In the genomic region with DNA sequence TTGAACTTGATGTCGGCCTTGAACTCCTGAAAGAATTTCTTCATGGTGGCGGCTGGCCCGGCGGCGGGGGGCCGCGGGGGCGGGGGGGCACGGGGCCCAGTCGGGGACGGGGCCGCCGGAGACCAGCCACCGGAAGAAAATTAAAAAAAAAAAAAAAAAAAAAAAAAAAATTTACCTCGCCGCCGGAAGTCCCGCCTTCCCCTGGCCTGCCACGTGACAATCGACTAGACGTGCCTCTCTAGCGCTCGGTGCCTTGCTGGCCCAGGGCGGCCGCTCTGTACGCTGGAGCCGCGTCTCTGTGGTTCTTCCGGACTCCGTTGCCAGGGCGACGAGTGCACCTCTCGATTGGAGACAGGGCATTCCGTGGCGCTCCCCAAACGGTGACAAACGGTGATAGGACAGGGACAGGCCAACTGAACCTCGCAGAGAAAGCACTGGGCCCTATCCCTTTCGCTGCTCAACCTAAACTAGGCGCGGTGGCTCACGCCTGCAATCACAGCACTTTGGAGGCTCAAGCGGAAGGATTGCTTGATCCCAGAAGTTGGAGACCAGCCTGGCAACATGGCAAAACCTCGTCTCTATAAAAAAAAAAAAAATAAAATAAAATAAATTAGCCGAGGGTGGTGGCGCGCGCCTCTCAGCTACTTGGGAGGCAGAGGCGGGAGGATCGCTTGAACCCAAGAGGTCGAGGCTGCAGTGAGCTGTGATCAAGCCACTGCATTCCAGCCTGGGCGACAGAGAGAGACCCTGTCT, we compare ENCODE assay signal across 8 cellular contexts. TPM values are rescaled to one million over a fixed set of nuclear protein-coding genes. Genes with fewer than 3 reads are reported as not detected.
A peak's percentile ranks its signal among the peaks of the same experiment; 100 is the strongest.
DNase-seq lines count a peak whose midpoint lies in the region; ATAC-seq, FAIRE-seq and TF ChIP-seq lines count a peak whose summit lies in the region.

UBXN6 (minus strand) TSS at position 141 of the 753 bp plus-strand sequence; CDS start at position 44, 97 bp downstream.

- peak within 1 kb of the TSS; percentile 94 for H3K27ac ChIP-seq in AG04450 (ENCODE audit: low read depth, low read length)

- H3K4me3 Mint-ChIP-seq in central memory CD8-positive, alpha-beta T cell, result peak within 1 kb of the TSS; percentile 87

- FAIRE-seq in islet of Langerhans (lab: Jason Lieb, UNC), result peak; percentile 96

- ATAC-seq in GM19023 (IDR thresholded peaks at IDR 0.05; ENCODE audit: unreplicated experiment) (peak; percentile 90), HG03342 (IDR thresholded peaks at IDR 0.05; ENCODE audit: unreplicated experiment) (peak; percentile 84)
- ATAC-seq in central memory CD8-positive, alpha-beta T cell (replicated peaks; ENCODE audit: extremely low read depth, poor library complexity, severe bottlenecking), result peak; percentile 98

- POLR2A ChIA-PET in AG04450 (lab: Yijun Ruan, JAX), result interaction anchor here (0.7 kb wide), 1 partner anchor 29 kb away, joined by 10 read pairs; no protein-coding TSS in a partner anchor

- H3K27me3 Mint-ChIP-seq in central memory CD8-positive, alpha-beta T cell, result no peaks in the 10 kb centered on the region

- no peak for TF ChIP-seq CTCF in AG04450 (IDR thresholded peaks at IDR 0.05; ENCODE audit: low read depth, low read length)

- peaks cover 17% of the 10 kb centered on the region for H3K4me1 Mint-ChIP-seq in central memory CD8-positive, alpha-beta T cell

- DNase-seq in AG04450 (ENCODE audit: low read depth, low spot score) (peak; percentile 97), NCI-H446 (lab: John Stamatoyannopoulos, UW) (peak; percentile 97 to 98)
- DNase-seq in activated CD4-positive, CD25-positive, alpha-beta regulatory T cell treated with anti-CD3 and anti-CD28 coated beads, Interleukin-2, amount 50 U/mL, for 16 hours (ENCODE audit: low read depth, low spot score), result peak; percentile 95
- DNase-seq in central memory CD8-positive, alpha-beta T cell (ENCODE audit: low spot score in 2 of 2), result peak; percentile 93 to 96
- DNase-seq in stimulated activated CD4-positive, alpha-beta T cell treated with anti-CD3 and anti-CD28 coated beads, Interleukin-12 subunit alpha, Interleukin-12 subunit beta, amount 100 ng/mL, for 4 hours, result peak; percentile 94

- peak within 1 kb of the TSS; percentile 84 for H3K4me3 ChIP-seq in AG04450 (ENCODE audit: low read depth, low read length)

- no peaks in the 10 kb centered on the region; the same call in 1 of the 2 replicates for H3K9me3 ChIP-seq in AG04450 (ENCODE audit: control insufficient read depth, insufficient read depth, low read length)

- peak within 1 kb of the TSS; percentile 96 for H3K27ac Mint-ChIP-seq in central memory CD8-positive, alpha-beta T cell (ENCODE audit: low read depth)

- no peaks in the 10 kb centered on the region for H3K27me3 ChIP-seq in AG04450 (ENCODE audit: control insufficient read depth, insufficient read depth, low read length)

- no peaks in the 10 kb centered on the region for H3K9me3 Mint-ChIP-seq in central memory CD8-positive, alpha-beta T cell

- H3K36me3 Mint-ChIP-seq in central memory CD8-positive, alpha-beta T cell (ENCODE audit: insufficient read depth), result peaks cover 11% of the 10 kb centered on the region

- CTCF ChIA-PET in AG04450 (lab: Charles Lee), result interaction anchor here (1.1 kb wide), 1 partner anchor 17 kb away, joined by 6 read pairs; no protein-coding TSS in a partner anchor

RNA-seq across cellular contexts. Expression of gene UBXN6, which starts in this region (rescaled TPM):
- 45.2 and 58.3 TPM in 2 replicates for polyA plus RNA-seq in AG04450 (2011; rRNA removed)
- polyA minus RNA-seq in AG04450 (2011; rRNA and poly(A)+ RNA removed), result 38.4 and 46.8 TPM in 2 replicates

Comparison
In these comparisons a context has a peak if more than half of its experiments do, and no peak if none do; other contexts are left out.
1. Peak in every context shown above with its lines: DNase-seq, ATAC-seq, H3K4me3 ChIP-seq and H3K27ac ChIP-seq.